In genomic region chr9:89448381-89448780, GRCh38 we compare ENCODE assay signal across 1 cellular context.
TF ChIP-seq lines count a peak whose summit lies in the region.

No MANE protein-coding gene starts in this region.

TF ChIP-seq in HEK293, 187 proteins besides CTCF, POLR2A, EP300 and RAD21 (continued from another document):
- TF ChIP-seq EGR2 (tag by site-specific recombination; IDR thresholded peaks at IDR 0.05; ENCODE audit: low read depth) (peak; percentile 46), ZFHX2 (tag by site-specific recombination; conservative IDR thresholded peaks at IDR 0.05) (peak; percentile 30; the same call in 1 of the 2 replicates), ZNF560 (tag by site-specific recombination; IDR thresholded peaks at IDR 0.05; ENCODE audit: borderline replicate concordance) (no peak), ZNF148 (tag by site-specific recombination; IDR thresholded peaks at IDR 0.05; ENCODE audit: borderline replicate concordance) (no peak)
